22 cellular contexts compared by ENCODE assay signal in genomic region chr12:109645708-109646107, GRCh38.
DNase-seq lines count a peak whose midpoint lies in the region; ATAC-seq and TF ChIP-seq lines count a peak whose summit lies in the region.
"Had no signal": no experiment of that assay in that cellular context is flagged by ENCODE, and none has a peak within 500 bp of the region (broad histone marks: within the 10 kb centered on the region; RNA-seq: fewer than 3 reads in every experiment).

No MANE protein-coding gene starts in this region.

- no peak overlapping the region for H2AK5ac ChIP-seq in mesenchymal stem cell (ENCODE audit: low read length, severe bottlenecking)

- no peaks in the 10 kb centered on the region for H3K4me1 Mint-ChIP-seq in type B pancreatic cell (ENCODE audit: unreplicated experiment)
- H3K4me1 Mint-ChIP-seq: B cell; CD14-positive monocyte; CD8-positive, alpha-beta memory T cell; GM23338; H9 had no signal

- H3K79me1 ChIP-seq in mesenchymal stem cell (replicated peaks; ENCODE audit: low read length, poor library complexity, severe bottlenecking) = no peaks in the 10 kb centered on the region

- H2BK12ac ChIP-seq in mesenchymal stem cell (ENCODE audit: low read length in 2 of 2) = no peak overlapping the region

- no peaks in the 10 kb centered on the region for H3K36me3 Mint-ChIP-seq in type B pancreatic cell
- H3K36me3 Mint-ChIP-seq: CD14-positive monocyte; CD8-positive, alpha-beta memory T cell had no signal

- H3K18ac ChIP-seq in mesenchymal stem cell (ENCODE audit: low read depth in 1 of 2, low read length in 2 of 2) = no peak overlapping the region

- no peak overlapping the region for H3K4me2 ChIP-seq in mesenchymal stem cell (ENCODE audit: low read length, poor library complexity, severe bottlenecking)
- H3K4me2 ChIP-seq: BLaER1 treated with 17β-estradiol and CSF1 and Interleukin-3, amounts not matched to agents 10 nM and 100 nM; GM23338 had no signal

- intact Hi-C loops in stomach (cut with DNase I; ENCODE audit: low total_unique reads) = no loop called here

- no peaks in the 10 kb centered on the region for H3K36me3 ChIP-seq in mesenchymal stem cell (ENCODE audit: control insufficient read depth in 1 of 2, insufficient read depth in 2 of 2, low read depth in 1 of 2, low read length in 2 of 2)
- no peaks in the 10 kb centered on the region for H3K36me3 ChIP-seq in stomach
- H3K36me3 ChIP-seq: BLaER1 treated with 17β-estradiol and CSF1 and Interleukin-3, amounts not matched to agents 10 nM and 100 nM had no signal

- H3K9ac ChIP-seq in mesenchymal stem cell (ENCODE audit: low read length) = no peak overlapping the region
- H3K9ac ChIP-seq: BLaER1 treated with 17β-estradiol and CSF1 and Interleukin-3, amounts not matched to agents 10 nM and 100 nM had no signal

- H3K27me3 ChIP-seq in mesenchymal stem cell (ENCODE audit: control insufficient read depth in 1 of 2, insufficient read depth in 1 of 2, low read length in 2 of 2) (peaks cover 43 to 87% of the 10 kb centered on the region in 2 experiments), stomach (peaks cover 0 to 66% (median 0%) of the 10 kb centered on the region in 3 donors)
- H3K27me3 ChIP-seq: BLaER1 treated with 17β-estradiol and CSF1 and Interleukin-3, amounts not matched to agents 10 nM and 100 nM had no signal

- H3K4me3 Mint-ChIP-seq in type B pancreatic cell = no peak overlapping the region
- H3K4me3 Mint-ChIP-seq: B cell; CD14-positive monocyte; CD4-positive, alpha-beta T cell; CD8-positive, alpha-beta memory T cell; GM23338; H9 had no signal

- H2AFZ ChIP-seq in mesenchymal stem cell (ENCODE audit: low read depth, low read length) = no peak overlapping the region
- H2AFZ ChIP-seq: GM23338 had no signal

- no peaks in the 10 kb centered on the region for H3K9me3 ChIP-seq in mesenchymal stem cell (ENCODE audit: control insufficient read depth, low read length)
- H3K9me3 ChIP-seq in stomach = no peaks in the 10 kb centered on the region
- H3K9me3 ChIP-seq: BLaER1 treated with 17β-estradiol and CSF1 and Interleukin-3, amounts not matched to agents 10 nM and 100 nM had no signal

- no peak overlapping the region for H2BK5ac ChIP-seq in mesenchymal stem cell (ENCODE audit: low read depth, low read length, poor library complexity, severe bottlenecking)

- peak overlapping the region; percentile 32 for H3K27ac Mint-ChIP-seq in type B pancreatic cell
- H3K27ac Mint-ChIP-seq: B cell; CD14-positive monocyte; CD4-positive, alpha-beta T cell; CD8-positive, alpha-beta memory T cell; H9 had no signal

- H2BK15ac ChIP-seq in mesenchymal stem cell (ENCODE audit: low read depth, poor library complexity, severe bottlenecking) = no peak overlapping the region

- peak overlapping the region; percentile 15 for H4K91ac ChIP-seq in mesenchymal stem cell (ENCODE audit: low read length)

- 77% methylated on average over 9 of the region's 11 CpGs for WGBS in mesenchymal stem cell
- 64 to 79% (median 72%) methylated on average over 7 to 11 of the region's 11 CpGs for WGBS in stomach, 5 donors

- H3K4ac ChIP-seq in mesenchymal stem cell (ENCODE audit: low read depth in 1 of 2, low read length in 2 of 2) = no peak overlapping the region

- TF ChIP-seq EP300 in stomach (IDR thresholded peaks at IDR 0.05) = no peak

- no peak for TF ChIP-seq POLR2A in stomach (IDR thresholded peaks at IDR 0.05)

- H3K14ac ChIP-seq in mesenchymal stem cell (ENCODE audit: low read length in 2 of 2) = no peak overlapping the region

- peak; percentile 22 for DNase-seq in NCI-H2227 (lab: John Stamatoyannopoulos, UW; ENCODE audit: unreplicated experiment)
- DNase-seq in NCI-H2227 treated with DMSO at 0.1 percent for 48 hours (lab: John Stamatoyannopoulos, UW) = no peak
- DNase-seq in mesenchymal stem cell = no peak
- no peak for DNase-seq in type B pancreatic cell (ENCODE audit: extremely low spot score, unreplicated experiment)
- no peak for DNase-seq in stomach
- no peak for DNase-seq in MV-4-11 (lab: John Stamatoyannopoulos, UW)
- DNase-seq: CD4-positive, alpha-beta T cell; CD8-positive, alpha-beta memory T cell; DMS 273 treated with DMSO at 0.1 percent for 48 hours; DMS79; EL; GDM1; H9 had no signal

- TF ChIP-seq CTCF in type B pancreatic cell (conservative IDR thresholded peaks at IDR 0.05) (no peak), stomach (IDR thresholded peaks at IDR 0.05) (no peak)

- H2BK120ac ChIP-seq in mesenchymal stem cell (ENCODE audit: low read depth, low read length) = no peak overlapping the region

- H3K4me3 ChIP-seq in mesenchymal stem cell (ENCODE audit: insufficient read depth in 1 of 2, low read depth in 1 of 2, low read length in 2 of 2) = no peak overlapping the region
- no peak overlapping the region for H3K4me3 ChIP-seq in stomach
- H3K4me3 ChIP-seq: BLaER1 treated with 17β-estradiol and CSF1 and Interleukin-3, amounts not matched to agents 10 nM and 100 nM; GM12878; GM23338 had no signal

- H3K23ac ChIP-seq in mesenchymal stem cell (ENCODE audit: low read length in 2 of 2) = no peak overlapping the region

- no peak overlapping the region for H3K27ac ChIP-seq in mesenchymal stem cell (ENCODE audit: low read length, poor library complexity, severe bottlenecking)
- no peak overlapping the region for H3K27ac ChIP-seq in stomach
- H3K27ac ChIP-seq: 22Rv1; BLaER1 treated with 17β-estradiol and CSF1 and Interleukin-3, amounts not matched to agents 10 nM and 100 nM had no signal

- H3K9me3 Mint-ChIP-seq in type B pancreatic cell = no peaks in the 10 kb centered on the region
- H3K9me3 Mint-ChIP-seq: CD4-positive, alpha-beta T cell; CD8-positive, alpha-beta memory T cell; GM23338; H9 had no signal

- H4K8ac ChIP-seq in mesenchymal stem cell (ENCODE audit: low read length) = no peak overlapping the region

- peaks cover 22% of the 10 kb centered on the region for H3K27me3 Mint-ChIP-seq in type B pancreatic cell

- peak; percentile 27; the same call in 1 of the 3 replicates for ATAC-seq in SK-N-SH treated with all-trans-retinoic acid at 6 μM for 48 hours
- no peak for ATAC-seq in HG03159 (IDR thresholded peaks at IDR 0.05; ENCODE audit: unreplicated experiment)
- ATAC-seq: GM12878, GM23338, HCT116 had no signal

- no peaks in the 10 kb centered on the region for H3K4me1 ChIP-seq in mesenchymal stem cell (ENCODE audit: control insufficient read depth, insufficient read depth, low read depth, low read length)
- H3K4me1 ChIP-seq in stomach = no peaks in the 10 kb centered on the region

TF ChIP-seq in SK-N-SH treated with all-trans-retinoic acid at 6 μM for 48 hours, 23 proteins besides CTCF, POLR2A, EP300 and RAD21:
- TF ChIP-seq TOX (CRISPR knock-in tag; IDR thresholded peaks at IDR 0.05; ENCODE audit: borderline replicate concordance) (no peak), CSDC2 (CRISPR knock-in tag; IDR thresholded peaks at IDR 0.05) (no peak), ISL1 (CRISPR knock-in tag; IDR thresholded peaks at IDR 0.05) (no peak), ARNTL (CRISPR knock-in tag; IDR thresholded peaks at IDR 0.05; ENCODE audit: borderline replicate concordance, low read depth) (no peak), OSR1 (CRISPR knock-in tag; IDR thresholded peaks at IDR 0.05) (no peak)
